Comparison of ENCODE assay signal across 8 cellular contexts in genomic region chr6:108074359-108075144, GRCh38. TPM values are rescaled to one million over a fixed set of nuclear protein-coding genes. Genes with fewer than 3 reads are reported as not detected.
DNase-seq lines count a peak whose midpoint lies in the region; ATAC-seq and TF ChIP-seq lines count a peak whose summit lies in the region.

A gene with protein sequence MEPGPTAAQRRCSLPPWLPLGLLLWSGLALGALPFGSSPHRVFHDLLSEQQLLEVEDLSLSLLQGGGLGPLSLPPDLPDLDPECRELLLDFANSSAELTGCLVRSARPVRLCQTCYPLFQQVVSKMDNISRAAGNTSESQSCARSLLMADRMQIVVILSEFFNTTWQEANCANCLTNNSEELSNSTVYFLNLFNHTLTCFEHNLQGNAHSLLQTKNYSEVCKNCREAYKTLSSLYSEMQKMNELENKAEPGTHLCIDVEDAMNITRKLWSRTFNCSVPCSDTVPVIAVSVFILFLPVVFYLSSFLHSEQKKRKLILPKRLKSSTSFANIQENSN (minus strand): TSS chr6:108074741. CDS start chr6:108074651, 90 bp downstream.

- H3K4me1 Mint-ChIP-seq in T-cell, result peaks cover 11 to 38% (median 20%) of the 10 kb centered on the region in 3 donors

- H3K27ac ChIP-seq in adipose tissue (ENCODE audit: low read depth, low read length) (no peak within 1 kb of the TSS), upper lobe of right lung (peak within 1 kb of the TSS; percentile 89)

- TF ChIP-seq CTCF in GM12865 (IDR thresholded peaks at IDR 0.05; ENCODE audit: insufficient read depth, low read depth, low read length, missing control alignments) (no peak), upper lobe of right lung (IDR thresholded peaks at IDR 0.05) (no peak)

- peak within 1 kb of the TSS; percentile 84 to 87 (median 86) for H3K4me3 Mint-ChIP-seq in T-cell

- WGBS in adipose tissue, 3 donors, result 0 to 1% (median 0%) methylated on average over 76 to 86 of the region's 86 CpGs

- peaks cover 8% of the 10 kb centered on the region for H3K4me1 ChIP-seq in upper lobe of right lung

- H3K27ac Mint-ChIP-seq in T-cell, result peak within 1 kb of the TSS; percentile 65 to 91

- H3K9me3 Mint-ChIP-seq in T-cell, result no peaks in the 10 kb centered on the region

- H3K27me3 Mint-ChIP-seq in T-cell, result peaks cover 2% of the 10 kb centered on the region in 2 donors

- H3K9me3 ChIP-seq in upper lobe of right lung, result no peaks in the 10 kb centered on the region

- intact Hi-C loops in cardiac septum (cut with DNase I), result loop anchor here (1.0 kb wide), 1 partner anchor 187 kb away; the partner anchor contains the start of gene SNX3
- intact Hi-C loops in posterior vena cava (cut with DNase I), result no loop called here
- intact Hi-C loops in upper lobe of right lung (cut with DNase I), result no loop called here

- H3K36me3 Mint-ChIP-seq in T-cell, result no peaks in the 10 kb centered on the region

- no peaks in the 10 kb centered on the region for H3K27me3 ChIP-seq in upper lobe of right lung

- POLR2A ChIA-PET in T-cell (lab: Charles Lee), result no interaction called here

- H3K4me3 ChIP-seq in GM12865 (ENCODE audit: low read depth, low read length) (peak within 1 kb of the TSS; percentile 74), upper lobe of right lung (peak within 1 kb of the TSS; percentile 94)

- ATAC-seq in HG02678 (IDR thresholded peaks at IDR 0.05; ENCODE audit: unreplicated experiment) (peak; percentile 97), T-cell (replicated peaks in 1 of 4) (peak; percentile 95 to 96 (median 96)), upper lobe of right lung (peak; percentile 100)

- DNase-seq in GM12865 (ENCODE audit: low read depth) (peak; percentile 92), NCI-H128 (lab: John Stamatoyannopoulos, UW; ENCODE audit: unreplicated experiment) (peak; percentile 72), T-cell (peak; percentile 82 to 96 (median 90)), cardiac septum (ENCODE audit: low spot score) (peak; percentile 95), posterior vena cava (ENCODE audit: low spot score) (peak; percentile 98), upper lobe of right lung (peak; percentile 97)

- CTCF ChIA-PET in T-cell (lab: Charles Lee), result interaction anchor here in 1 of 2 donors (0.6 kb wide), 1 partner anchor 1618 kb away, joined by 3 read pairs; no protein-coding TSS in a partner anchor

- no peaks in the 10 kb centered on the region for H3K36me3 ChIP-seq in upper lobe of right lung

RNA-seq across cellular contexts. Expression of the gene that starts here (rescaled TPM):
- total RNA-seq in T-cell (10 to 100 TPM; 27.2 to 43.7 (median 39.7) TPM), cardiac septum (53.4 TPM), posterior vena cava (100 to 1,000 TPM in 1 of 2 donors, 10 to 100 TPM in 1; 70.7 to 102 TPM), upper lobe of right lung (59.3 TPM)
- 10 to 100 TPM in 2 of 3 donors, 1 to 10 TPM in 1; 6.5 to 19.8 (median 12.5) TPM for polyA plus RNA-seq in adipose tissue
